6 cellular contexts compared by ENCODE assay signal in genomic region chr3:46866032-46866595, GRCh38. TPM values are rescaled to one million over a fixed set of nuclear protein-coding genes. Genes with fewer than 3 reads are reported as not detected.
"Had no signal": no experiment of that assay in that cellular context is flagged by ENCODE, and none has a peak within 500 bp of the region (broad histone marks: within the 10 kb centered on the region; RNA-seq: fewer than 3 reads in every experiment).

No MANE protein-coding gene starts in this region.

- H3K27ac ChIP-seq: left lung, WERI-Rb-1 had no signal

- H3K27me3 ChIP-seq: ascending aorta, left lung had no signal

- H3K36me3 ChIP-seq: ascending aorta, left lung, WERI-Rb-1 had no signal

- H3K4me3 ChIP-seq: ascending aorta, dorsolateral prefrontal cortex, left lung had no signal

- H3K9me3 ChIP-seq: ascending aorta, left lung had no signal

RNA-seq across cellular contexts. Expression of gene MYL3, which starts 2.9 kb away (rescaled TPM):
- total RNA-seq: natural killer cell had no signal
- polyA plus RNA-seq: keratinocyte had no signal

RNA-seq across cellular contexts. Expression of gene PTH1R, which starts 11.4 kb away (rescaled TPM):
- total RNA-seq: natural killer cell had no signal
- polyA plus RNA-seq: keratinocyte had no signal
